8 cellular contexts compared by ENCODE assay signal in the genomic region with DNA sequence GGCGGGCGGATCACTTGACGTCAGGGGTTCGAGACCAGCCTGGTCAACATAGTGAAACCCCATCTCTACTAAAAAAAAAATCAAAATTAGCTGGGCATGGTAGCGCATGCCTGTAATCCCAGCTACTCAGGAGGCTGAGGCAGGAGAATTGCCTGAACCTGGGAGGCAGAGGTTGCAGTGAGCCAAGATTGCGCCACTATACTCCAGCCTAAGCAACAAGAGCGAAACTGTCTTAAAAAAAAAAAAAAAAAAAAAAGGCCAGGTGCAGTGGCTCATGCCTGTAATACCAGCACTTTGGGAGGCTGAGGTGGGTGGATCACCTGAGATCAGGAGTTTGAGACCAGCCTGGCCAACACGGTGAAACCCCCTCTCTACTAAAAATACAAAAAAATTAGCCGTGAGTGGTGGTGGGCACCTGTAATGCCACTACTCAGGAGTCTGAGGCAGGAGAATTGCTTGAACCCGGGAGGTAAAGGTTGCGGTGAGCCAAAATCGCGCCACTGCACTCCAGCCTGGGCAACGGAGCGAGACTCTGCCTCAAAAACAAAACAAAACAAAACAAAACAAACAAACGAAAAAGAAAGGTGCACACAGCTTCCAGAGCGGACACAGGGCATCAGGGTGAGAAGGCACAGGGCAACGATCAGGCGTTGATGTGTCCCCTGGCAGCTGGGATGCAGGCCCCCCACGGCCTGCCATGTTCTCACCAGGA.
A peak's percentile ranks its signal among the peaks of the same experiment; 100 is the strongest.
DNase-seq lines count a peak whose midpoint lies in the region; ATAC-seq and TF ChIP-seq lines count a peak whose summit lies in the region.
"Not testable (repeated sequence)": the region's sequence is repeated elsewhere in the genome, so short reads cannot be mapped to it uniquely, and the experiment has no call there.

No MANE protein-coding gene starts in this region.

- POLR2A ChIA-PET in WTC11 (lab: Charles Lee), result interaction anchor here (0.5 to 2.8 kb wide), 3 partner anchors 16 to 69 kb away, joined by 3 to 16 read pairs (median 5); partner anchors contain the start of gene GADD45B

- CTCF ChIA-PET in WTC11 (lab: Charles Lee), result interaction anchor here (1.4 to 5.8 kb wide), 4 partner anchors 34 to 69 kb away, joined by 4 to 58 read pairs (median 8); partner anchors contain the start of gene GADD45B

- H3K27ac Mint-ChIP-seq in WTC11, result peak overlapping the region; percentile 74
- H3K27ac Mint-ChIP-seq in dendritic cell treated with granulocyte-macrophage colony-stimulating factor and Interleukin-4, amounts not matched to agents 40 ng/mL and 50 ng/mL, for 4 days, result peak overlapping the region; percentile 77
- peak overlapping the region; percentile 66 for H3K27ac Mint-ChIP-seq in memory B cell
- H3K27ac Mint-ChIP-seq in osteocyte (ENCODE audit: unreplicated experiment), result peak overlapping the region; percentile 98

- peak overlapping the region in 1 of 2 donors; percentile 22 for H3K9ac ChIP-seq in stomach smooth muscle (ENCODE audit: low read length in 2 of 2)

- not testable (repeated sequence) for H3K9me3 ChIP-seq in left ventricle myocardium inferior (replicated peaks); stomach smooth muscle (ENCODE audit: control insufficient read depth in 2 of 2, low read length in 2 of 2); aorta (ENCODE audit: control insufficient read depth, low read length)

- H3K4me3 Mint-ChIP-seq in WTC11; dendritic cell treated with granulocyte-macrophage colony-stimulating factor and Interleukin-4, amounts not matched to agents 40 ng/mL and 50 ng/mL, for 4 days; osteocyte (ENCODE audit: unreplicated experiment): not testable (repeated sequence)
- H3K4me3 Mint-ChIP-seq in memory B cell, result peak overlapping the region; percentile 48

- DNase-seq in HL-60 (ENCODE audit: low read depth in 1 of 2, low spot score in 1 of 2) (peak in 1 of 2 experiments; percentile 55), aorta (peak in 1 of 2 donors; percentile 38)
- not testable (repeated sequence) for DNase-seq in WTC11 (ENCODE audit: low spot score); left ventricle myocardium inferior; memory B cell (ENCODE audit: low spot score in 2 of 2); osteocyte (ENCODE audit: extremely low spot score, unreplicated experiment)

- WGBS in aorta, 2 donors, result 87 to 91% methylated on average over 19 to 20 of the region's 20 CpGs

- not testable (repeated sequence) for H3K36me3 Mint-ChIP-seq in WTC11; dendritic cell treated with granulocyte-macrophage colony-stimulating factor and Interleukin-4, amounts not matched to agents 40 ng/mL and 50 ng/mL, for 4 days (ENCODE audit: low read depth); memory B cell; osteocyte (ENCODE audit: unreplicated experiment)

- peak overlapping the region; percentile 94 for H3K27ac ChIP-seq in HL-60 (replicated peaks)
- H3K27ac ChIP-seq in left ventricle myocardium inferior (replicated peaks), result peak overlapping the region; percentile 96
- peak overlapping the region; percentile 96 for H3K27ac ChIP-seq in stomach smooth muscle (ENCODE audit: low read length)
- H3K27ac ChIP-seq in aorta (ENCODE audit: low read depth in 1 of 2, low read length in 2 of 2), result peak overlapping the region; percentile 12 to 92

- intact Hi-C loops in dendritic cell treated with granulocyte-macrophage colony-stimulating factor and Interleukin-4, amounts not matched to agents 40 ng/mL and 50 ng/mL, for 4 days (cut with micrococcal nuclease); left ventricle myocardium inferior (cut with micrococcal nuclease): not testable (repeated sequence)
- intact Hi-C loops in aorta (cut with DNase I), result loop anchor here in 1 of 2 donors (2.0 kb wide), 1 partner anchor 67 kb away; no protein-coding TSS in a partner anchor

- not testable (repeated sequence) for TF ChIP-seq CTCF in HL-60 (IDR thresholded peaks at IDR 0.05; ENCODE audit: insufficient read depth, low read length); WTC11 (IDR thresholded peaks at IDR 0.05); left ventricle myocardium inferior (IDR thresholded peaks at IDR 0.05; ENCODE audit: borderline replicate concordance); osteocyte (IDR thresholded peaks at IDR 0.05)

- H3K4me1 ChIP-seq in left ventricle myocardium inferior (peaks cover 86% of the 10 kb centered on the region), stomach smooth muscle (ENCODE audit: control insufficient read depth, insufficient read depth, low read length) (peaks cover 58% of the 10 kb centered on the region)
- not testable (repeated sequence) for H3K4me1 ChIP-seq in aorta (ENCODE audit: control insufficient read depth in 1 of 2, insufficient read depth in 2 of 2, low read length in 2 of 2)

- H3K9me3 Mint-ChIP-seq in WTC11; dendritic cell treated with granulocyte-macrophage colony-stimulating factor and Interleukin-4, amounts not matched to agents 40 ng/mL and 50 ng/mL, for 4 days; memory B cell; osteocyte (ENCODE audit: unreplicated experiment): not testable (repeated sequence)

- not testable (repeated sequence) for ATAC-seq in WTC11; memory B cell (ENCODE audit: low read depth); aorta (ENCODE audit: low FRiP score)

- H3K4me1 Mint-ChIP-seq in WTC11 (peaks cover 39% of the 10 kb centered on the region), memory B cell (peaks cover 15% of the 10 kb centered on the region), osteocyte (ENCODE audit: unreplicated experiment) (peaks cover 71% of the 10 kb centered on the region)
- peaks cover 59% of the 10 kb centered on the region for H3K4me1 Mint-ChIP-seq in dendritic cell treated with granulocyte-macrophage colony-stimulating factor and Interleukin-4, amounts not matched to agents 40 ng/mL and 50 ng/mL, for 4 days (ENCODE audit: low read depth)

- H3K27me3 ChIP-seq in HL-60 (ENCODE audit: insufficient read depth, poor library complexity, severe bottlenecking); left ventricle myocardium inferior (ENCODE audit: low read depth); stomach smooth muscle (ENCODE audit: control insufficient read depth in 1 of 2, insufficient read depth in 2 of 2, low read length in 2 of 2); aorta (ENCODE audit: control insufficient read depth in 1 of 2, insufficient read depth in 2 of 2, low read length in 1 of 2): not testable (repeated sequence)

- H3K36me3 ChIP-seq in left ventricle myocardium inferior; stomach smooth muscle (ENCODE audit: control insufficient read depth in 2 of 2, insufficient read depth in 2 of 2, low read length in 2 of 2); aorta (ENCODE audit: control insufficient read depth in 1 of 2, insufficient read depth in 2 of 2, low read length in 1 of 2): not testable (repeated sequence)

- H3K27me3 Mint-ChIP-seq in WTC11 (ENCODE audit: low read depth); memory B cell; osteocyte (ENCODE audit: unreplicated experiment): not testable (repeated sequence)
- H3K27me3 Mint-ChIP-seq in dendritic cell treated with granulocyte-macrophage colony-stimulating factor and Interleukin-4, amounts not matched to agents 40 ng/mL and 50 ng/mL, for 4 days, result peaks cover 15% of the 10 kb centered on the region

- not testable (repeated sequence) for H3K4me3 ChIP-seq in HL-60 (replicated peaks; ENCODE audit: insufficient read depth, low read length); stomach smooth muscle (ENCODE audit: low read length in 2 of 2); aorta (ENCODE audit: low read length in 2 of 2)
- peak overlapping the region; percentile 46 for H3K4me3 ChIP-seq in left ventricle myocardium inferior
